4 cellular contexts compared by ENCODE assay signal in the genomic region with DNA sequence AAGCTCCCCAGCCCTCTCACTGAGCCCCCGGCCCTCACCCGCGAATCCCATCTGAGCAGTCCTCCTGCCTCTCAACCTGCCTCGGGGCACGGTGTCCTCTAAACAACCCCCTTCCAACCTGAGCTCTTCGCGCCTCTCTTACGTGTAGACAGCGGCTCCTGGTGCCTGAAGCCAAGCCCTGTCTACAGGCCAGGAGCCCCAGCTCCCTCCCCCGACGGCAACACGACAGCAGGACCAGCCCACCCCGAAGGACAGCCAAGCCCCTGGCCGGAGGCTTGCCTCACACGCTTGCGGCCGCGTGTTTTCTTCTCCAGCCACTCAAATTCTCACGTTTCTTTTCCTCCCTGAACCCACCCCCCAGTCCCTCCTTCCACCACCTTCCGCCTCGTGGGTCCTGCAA. TPM values are rescaled to one million over a fixed set of nuclear protein-coding genes. Genes with fewer than 3 reads are reported as not detected.
"Had no signal": no experiment of that assay in that cellular context is flagged by ENCODE, and none has a peak within 500 bp of the region (broad histone marks: within the 10 kb centered on the region; RNA-seq: fewer than 3 reads in every experiment).

No MANE protein-coding gene starts in this region.

RNA-seq across cellular contexts. Expression of a gene that starts 9.0 kb away (rescaled TPM):
- total RNA-seq: LHCN-M2, M059J, MCF 10A, NCI-H460 had no signal
